In genomic region chr19:46718934-46719551, GRCh38 we compare ENCODE assay signal across 9 cellular contexts. TPM values are rescaled to one million over a fixed set of nuclear protein-coding genes. Genes with fewer than 3 reads are reported as not detected.
DNase-seq lines count a peak whose midpoint lies in the region; ATAC-seq and TF ChIP-seq lines count a peak whose summit lies in the region.
"Had no signal": no experiment of that assay in that cellular context is flagged by ENCODE, and none has a peak within 500 bp of the region (broad histone marks: within the 10 kb centered on the region; RNA-seq: fewer than 3 reads in every experiment).

No MANE protein-coding gene starts in this region.

- intact Hi-C loops in PC-9 (cut with micrococcal nuclease; ENCODE audit: unreplicated experiment), result no loop called here
- intact Hi-C loops in lower lobe of right lung (cut with DNase I), result no loop called here
- intact Hi-C loops in MCF 10A (cut with micrococcal nuclease), result no loop called here

- H3K27ac ChIP-seq in DND-41 (ENCODE audit: low read length), result peak overlapping the region; percentile 95
- H3K27ac ChIP-seq in PC-9, result 0 out of 2 replicates have a peak overlapping the region, but pooled peaks have one; percentile 3
- H3K27ac ChIP-seq in lower lobe of right lung, result peak overlapping the region; percentile 89

- peaks cover 56% of the 10 kb centered on the region for H3K4me1 ChIP-seq in DND-41 (ENCODE audit: insufficient read depth, low read length)
- peaks cover 19% of the 10 kb centered on the region for H3K4me1 ChIP-seq in PC-9 (replicated peaks; ENCODE audit: insufficient read depth)
- peaks cover 51% of the 10 kb centered on the region for H3K4me1 ChIP-seq in lower lobe of right lung

- H3K79me2 ChIP-seq in DND-41 (ENCODE audit: insufficient read depth, low read length) (peaks cover 30% of the 10 kb centered on the region), PC-9 (ENCODE audit: low read depth) (peaks cover 24% of the 10 kb centered on the region)

- peaks cover 32% of the 10 kb centered on the region for H3K36me3 Mint-ChIP-seq in MCF 10A (ENCODE audit: insufficient read depth, unreplicated experiment)

- DNase-seq in DND-41 (no peak), PC-9 (no peak), lower lobe of right lung (no peak), iPS-NIHi7 (ENCODE audit: extremely low spot score) (no peak), MCF 10A (ENCODE audit: unreplicated experiment) (no peak)
- DNase-seq in effector CD8-positive, alpha-beta T cell (lab: John Stamatoyannopoulos, UW), result no peak
- DNase-seq: activated CD4-positive, alpha-beta T cell treated with anti-CD3 and anti-CD28 coated beads, Interleukin-2, amount 50 U/mL, for 4 hours had no signal

- no peaks in the 10 kb centered on the region for H3K9me3 Mint-ChIP-seq in MCF 10A (ENCODE audit: unreplicated experiment)

- H4K20me1 ChIP-seq in DND-41 (ENCODE audit: insufficient read depth, low read length), result peaks cover 63% of the 10 kb centered on the region
- no peaks in the 10 kb centered on the region for H4K20me1 ChIP-seq in PC-9 (ENCODE audit: insufficient read depth)

- TF ChIP-seq CTCF in DND-41 (IDR thresholded peaks at IDR 0.05; ENCODE audit: borderline replicate concordance, extremely low read depth, low read length, poor library complexity, severe bottlenecking), result no peak
- no peak for TF ChIP-seq CTCF in PC-9 (conservative IDR thresholded peaks at IDR 0.05)
- no peak for TF ChIP-seq CTCF in lower lobe of right lung (IDR thresholded peaks at IDR 0.05)
- no peak for TF ChIP-seq CTCF in MCF 10A (IDR thresholded peaks at IDR 0.05; ENCODE audit: unreplicated experiment)

- POLR2A ChIA-PET in PC-9 (lab: Charles Lee; ENCODE audit: unreplicated experiment), result no interaction called here
- POLR2A ChIA-PET in MCF 10A (lab: Yijun Ruan, JAX), result no interaction called here

- H3K4me2 ChIP-seq in DND-41 (ENCODE audit: insufficient read depth, low read length) (peak overlapping the region; percentile 90; the same call in 1 of the 2 replicates), PC-9 (no peak overlapping the region)

- no peak overlapping the region for H3K4me3 ChIP-seq in DND-41 (ENCODE audit: low read depth in 1 of 2, low read length in 2 of 2)
- H3K4me3 ChIP-seq in PC-9, result no peak overlapping the region
- no peak overlapping the region for H3K4me3 ChIP-seq in lower lobe of right lung

- no peak for ATAC-seq in DND-41 (ENCODE audit: insufficient read depth, low read depth)
- ATAC-seq in GM19035 (IDR thresholded peaks at IDR 0.05; ENCODE audit: unreplicated experiment), result peak; percentile 20
- ATAC-seq in lower lobe of right lung, result no peak
- ATAC-seq in HG02798 (IDR thresholded peaks at IDR 0.05; ENCODE audit: poor library complexity, unreplicated experiment), result no peak

- H3K27me3 Mint-ChIP-seq in MCF 10A (ENCODE audit: insufficient read depth, unreplicated experiment), result no peaks in the 10 kb centered on the region

- no peak overlapping the region for H3K4me3 Mint-ChIP-seq in MCF 10A (ENCODE audit: unreplicated experiment)

- CTCF ChIA-PET in PC-9 (lab: Charles Lee), result no interaction called here
- CTCF ChIA-PET in MCF 10A (lab: Yijun Ruan, JAX), result interaction anchor here (1.0 to 1.9 kb wide), 3 partner anchors 8 to 10 kb away, joined by 5 to 8 read pairs (median 5); no protein-coding TSS in a partner anchor

- H3K9me3 ChIP-seq in DND-41 (ENCODE audit: insufficient read depth, low read length, severe bottlenecking), result no peaks in the 10 kb centered on the region
- no peaks in the 10 kb centered on the region for H3K9me3 ChIP-seq in PC-9 (ENCODE audit: insufficient read depth, low read depth)
- H3K9me3 ChIP-seq in lower lobe of right lung, result no peaks in the 10 kb centered on the region

- H2AFZ ChIP-seq in DND-41 (ENCODE audit: low read depth, low read length) (no peak overlapping the region), PC-9 (no peak overlapping the region)

- H3K9me2 ChIP-seq in PC-9 (ENCODE audit: insufficient read depth), result no peaks in the 10 kb centered on the region

- no peaks in the 10 kb centered on the region for H3K4me1 Mint-ChIP-seq in MCF 10A (ENCODE audit: insufficient read depth, unreplicated experiment)

- H3K36me3 ChIP-seq in DND-41 (ENCODE audit: insufficient read depth, low read length), result peaks cover 55% of the 10 kb centered on the region
- peaks cover 4% of the 10 kb centered on the region; the same call in 1 of the 2 replicates for H3K36me3 ChIP-seq in PC-9 (ENCODE audit: low read depth)
- peaks cover 44% of the 10 kb centered on the region for H3K36me3 ChIP-seq in lower lobe of right lung

- no peak overlapping the region for H3K27ac Mint-ChIP-seq in MCF 10A (ENCODE audit: low read depth, unreplicated experiment)

- H3K27me3 ChIP-seq in DND-41 (ENCODE audit: insufficient read depth, low read length, poor library complexity) (no peaks in the 10 kb centered on the region), PC-9 (ENCODE audit: insufficient read depth, low read depth) (no peaks in the 10 kb centered on the region), lower lobe of right lung (ENCODE audit: low read depth) (no peaks in the 10 kb centered on the region)

- H3F3A ChIP-seq in PC-9 (ENCODE audit: insufficient read depth, low read depth), result peaks cover 43% of the 10 kb centered on the region; the same call in 1 of the 2 replicates

- no TSS peak for BruUV-seq in PC-9 (replicated peaks; lab: Mats Ljungman, UMichigan)
- BruUV-seq in MCF 10A (replicated peaks; lab: Mats Ljungman, UMichigan), result no TSS peak

- peak overlapping the region; percentile 41 for H3K9ac ChIP-seq in DND-41 (ENCODE audit: low read depth, low read length)

RNA-seq across cellular contexts. Expression of gene PRKD2, which starts 2.1 kb away (rescaled TPM):
- total RNA-seq in PC-9 (2021), result 88.5 and 97.8 TPM in 2 replicates
- total RNA-seq in lower lobe of right lung, result 45.0 TPM
- total RNA-seq in MCF 10A (2022), result 30.4 and 35.9 TPM in 2 replicates

RNA-seq across cellular contexts. Expression of gene FKRP, which starts 26.8 kb away (rescaled TPM):
- total RNA-seq in PC-9 (2021) (7.6 and 10.6 TPM in 2 replicates), lower lobe of right lung (13.2 TPM), MCF 10A (2022) (21.2 and 23.9 TPM in 2 replicates)

RNA-seq across cellular contexts. Expression of gene STRN4, which starts 27.2 kb away (rescaled TPM):
- total RNA-seq in PC-9 (2021), result 93.3 and 131 TPM in 2 replicates
- total RNA-seq in lower lobe of right lung, result 69.1 TPM
- 90.1 and 92.3 TPM in 2 replicates for total RNA-seq in MCF 10A (2022)

RNA-seq across cellular contexts. Expression of gene DACT3, which starts 58.1 kb away (rescaled TPM):
- total RNA-seq in PC-9 (2021), result 0.13 TPM in 1 of 2 replicates, not detected in the other
- total RNA-seq in lower lobe of right lung, result 4.9 TPM
- 0.09 TPM in 1 of 2 replicates, not detected in the other for total RNA-seq in MCF 10A (2022)

Comparison
In these comparisons a context has a peak if more than half of its experiments do, and no peak if none do; other contexts are left out.
1. H3K27ac ChIP-seq: peak in every context shown above with its lines; median percentile 95 in DND-41; 89 in lower lobe of right lung; 3 in PC-9.